ENCODE assay signal across 9 cellular contexts in genomic region chr13:52651880-52652169, GRCh38. TPM values are rescaled to one million over a fixed set of nuclear protein-coding genes. Genes with fewer than 3 reads are reported as not detected.
DNase-seq lines count a peak whose midpoint lies in the region; ATAC-seq and TF ChIP-seq lines count a peak whose summit lies in the region.
"Had no signal": no experiment of that assay in that cellular context is flagged by ENCODE, and none has a peak within 500 bp of the region (broad histone marks: within the 10 kb centered on the region; RNA-seq: fewer than 3 reads in every experiment).

No MANE protein-coding gene starts in this region.

- no peak overlapping the region for H3K4me3 Mint-ChIP-seq in neural crest cell
- H3K4me3 Mint-ChIP-seq: IgD-negative memory B cell had no signal

- peak overlapping the region; percentile 76 to 96 (median 84) for H3K4me3 ChIP-seq in BLaER1 treated with 17β-estradiol and CSF1 and Interleukin-3, amounts not matched to agents 10 nM and 100 nM
- peak overlapping the region; percentile 82 for H3K4me3 ChIP-seq in Karpas-422 (ENCODE audit: low read length)
- H3K4me3 ChIP-seq in ectodermal cell (ENCODE audit: insufficient read depth, low read depth, low read length) = peak overlapping the region; percentile 91

- H3K27ac Mint-ChIP-seq in neural crest cell (ENCODE audit: unreplicated experiment) = peak overlapping the region; percentile 89
- H3K27ac Mint-ChIP-seq: IgD-negative memory B cell had no signal

- peaks cover 3 to 39% (median 16%) of the 10 kb centered on the region in 11 experiments; a peak in 12 of 22 replicates for H4K20me1 ChIP-seq in BLaER1 treated with 17β-estradiol and CSF1 and Interleukin-3, amounts not matched to agents 10 nM and 100 nM
- H4K20me1 ChIP-seq in Karpas-422 (ENCODE audit: insufficient read depth, low read depth, low read length) = no peaks in the 10 kb centered on the region

- H3K36me3 Mint-ChIP-seq in neural crest cell (ENCODE audit: low read depth) = peaks cover 18% of the 10 kb centered on the region

- no peak for DNase-seq in Karpas-422
- no peak for DNase-seq in neural crest cell (ENCODE audit: low read depth, low spot score)
- no peak for DNase-seq in pons (ENCODE audit: low spot score)
- no peak for DNase-seq in stimulated activated CD4-positive, alpha-beta T cell treated with anti-CD3 and anti-CD28 coated beads, Interleukin-4, amount 100 ng/mL, for 1 hour
- DNase-seq in UCSD-AML1 (lab: John Stamatoyannopoulos, UW; ENCODE audit: unreplicated experiment) = no peak

- H3K79me2 ChIP-seq in Karpas-422 (ENCODE audit: low read length) = peaks cover 68% of the 10 kb centered on the region

- 0% methylated on average over 7 of the region's 8 CpGs for WGBS in ectodermal cell, 2 experiments

- H3K9me2 ChIP-seq in Karpas-422 (replicated peaks; ENCODE audit: insufficient read depth, low read length) = no peaks in the 10 kb centered on the region

- H3K4me1 Mint-ChIP-seq in neural crest cell = peaks cover 8% of the 10 kb centered on the region

- no peaks in the 10 kb centered on the region for H3K9me3 ChIP-seq in BLaER1 treated with 17β-estradiol and CSF1 and Interleukin-3, amounts not matched to agents 10 nM and 100 nM (replicated peaks in 1 of 11)
- no peaks in the 10 kb centered on the region for H3K9me3 ChIP-seq in Karpas-422 (ENCODE audit: low read length)
- H3K9me3 ChIP-seq in ectodermal cell (ENCODE audit: control insufficient read depth, low read length) = no peaks in the 10 kb centered on the region

- peak overlapping the region; percentile 80 to 94 (median 85) for H3K4me2 ChIP-seq in BLaER1 treated with 17β-estradiol and CSF1 and Interleukin-3, amounts not matched to agents 10 nM and 100 nM
- peak overlapping the region; percentile 97 for H3K4me2 ChIP-seq in Karpas-422 (ENCODE audit: low read depth, low read length, poor library complexity, severe bottlenecking)

- TF ChIP-seq CTCF in neural crest cell (conservative IDR thresholded peaks at IDR 0.05) = no peak

- H3K27me3 Mint-ChIP-seq in neural crest cell (ENCODE audit: low read depth) = no peaks in the 10 kb centered on the region
- H3K27me3 Mint-ChIP-seq: IgD-negative memory B cell had no signal

- H3K4me1 ChIP-seq in BLaER1 treated with 17β-estradiol and CSF1 and Interleukin-3, amounts not matched to agents 10 nM and 100 nM = peaks cover 24 to 43% (median 33%) of the 10 kb centered on the region in 10 experiments
- H3K4me1 ChIP-seq in Karpas-422 (ENCODE audit: low read length) = peaks cover 38% of the 10 kb centered on the region
- peaks cover 4% of the 10 kb centered on the region for H3K4me1 ChIP-seq in ectodermal cell (ENCODE audit: control insufficient read depth, insufficient read depth, low read length)

- peak overlapping the region; percentile 86 to 98 (median 94) for H3K9ac ChIP-seq in BLaER1 treated with 17β-estradiol and CSF1 and Interleukin-3, amounts not matched to agents 10 nM and 100 nM
- peak overlapping the region; percentile 88 for H3K9ac ChIP-seq in Karpas-422 (ENCODE audit: low read length)

- H3K27me3 ChIP-seq in BLaER1 treated with 17β-estradiol and CSF1 and Interleukin-3, amounts not matched to agents 10 nM and 100 nM = no peaks in the 10 kb centered on the region
- H3K27me3 ChIP-seq in Karpas-422 (ENCODE audit: low read length) (no peaks in the 10 kb centered on the region), ectodermal cell (ENCODE audit: control insufficient read depth, insufficient read depth, low read length, poor library complexity, severe bottlenecking) (no peaks in the 10 kb centered on the region)

- H3K36me3 ChIP-seq in BLaER1 treated with 17β-estradiol and CSF1 and Interleukin-3, amounts not matched to agents 10 nM and 100 nM = peaks cover 28 to 49% (median 37%) of the 10 kb centered on the region in 11 experiments
- H3K36me3 ChIP-seq in Karpas-422 (ENCODE audit: insufficient read depth, low read length) (peaks cover 21% of the 10 kb centered on the region), ectodermal cell (ENCODE audit: control insufficient read depth, insufficient read depth, low read length) (peaks cover 2% of the 10 kb centered on the region)

- peak overlapping the region; percentile 47; the same call in 1 of the 2 replicates for H2AFZ ChIP-seq in Karpas-422 (ENCODE audit: low read length)

- H3K9me3 Mint-ChIP-seq in neural crest cell = no peaks in the 10 kb centered on the region
- H3K9me3 Mint-ChIP-seq: IgD-negative memory B cell had no signal

- peak; percentile 13 for ATAC-seq in GM21390 (IDR thresholded peaks at IDR 0.05; ENCODE audit: unreplicated experiment)

- H3K27ac ChIP-seq in BLaER1 treated with 17β-estradiol and CSF1 and Interleukin-3, amounts not matched to agents 10 nM and 100 nM = peak overlapping the region; percentile 92 to 99 (median 96)
- H3K27ac ChIP-seq in Karpas-422 (ENCODE audit: low read length) = peak overlapping the region; percentile 80
- peak overlapping the region; percentile 100 for H3K27ac ChIP-seq in ectodermal cell (ENCODE audit: insufficient read depth, low read depth, low read length, poor library complexity, severe bottlenecking)

RNA-seq across cellular contexts. Expression of gene SUGT1, which starts 0.8 kb away (rescaled TPM):
- total RNA-seq in Karpas-422 (2014; rRNA removed; shearing (Covaris generic); ENCODE audit: low replicate concordance) = 44.0 and 45.7 TPM in 2 replicates
- 65.7 TPM for polyA plus RNA-seq in ectodermal cell (2013, experiment 1 of 4)
- polyA plus RNA-seq in ectodermal cell (2013, experiment 2 of 4) = 59.8 TPM
- polyA plus RNA-seq in ectodermal cell (2013, experiment 3 of 4) = 52.7 TPM
- polyA plus RNA-seq in ectodermal cell (2013, experiment 4 of 4) = 57.1 TPM
- total RNA-seq in neural crest cell = 74.0 and 75.2 TPM in 2 replicates

RNA-seq across cellular contexts. Expression of gene HNRNPA1L2, which starts 9.6 kb away (rescaled TPM):
- 2.2 and 7.3 TPM in 2 replicates for total RNA-seq in Karpas-422 (2014; rRNA removed; shearing (Covaris generic); ENCODE audit: low replicate concordance)
- polyA plus RNA-seq in ectodermal cell (2013, experiment 1 of 4) = 16.9 TPM
- 18.6 TPM for polyA plus RNA-seq in ectodermal cell (2013, experiment 2 of 4)
- 11.6 TPM for polyA plus RNA-seq in ectodermal cell (2013, experiment 3 of 4)
- polyA plus RNA-seq in ectodermal cell (2013, experiment 4 of 4) = 14.6 TPM
- 13.8 and 14.3 TPM in 2 replicates for total RNA-seq in neural crest cell
